In genomic region chr6:69735029-69735428, GRCh38 we compare ENCODE assay signal across 21 cellular contexts.
"Had no signal": no experiment of that assay in that cellular context is flagged by ENCODE, and none has a peak within 500 bp of the region (broad histone marks: within the 10 kb centered on the region; RNA-seq: fewer than 3 reads in every experiment).

No MANE protein-coding gene starts in this region.

- DNase-seq: activated CD4-positive, alpha-beta T cell treated with anti-CD3 and anti-CD28 coated beads, Interleukin-2, amount 10 ng/mL, durations not matched to agents 24 days and 14 days; activated CD8-positive, alpha-beta T cell treated with anti-CD3 and anti-CD28 coated beads, Interleukin-2, amount 10 ng/mL, durations not matched to agents 7 days and 5 days; activated naive CD4-positive, alpha-beta T cell treated with Interleukin-2 at 50 U/mL for 16 hours; activated T-cell treated with anti-CD3 and anti-CD28 coated beads, Interleukin-2, amount 50 U/mL, for 24 hours; dermis blood vessel endothelial cell; effector memory CD4-positive, alpha-beta T cell; islet precursor cell; left ventricle myocardium inferior; right lobe of liver; small intestine; stimulated activated CD4-positive, alpha-beta T cell treated with anti-CD3 and anti-CD28 coated beads, Interleukin-15, amount 100 ng/mL, for 24 hours; stimulated activated CD4-positive, alpha-beta T cell treated with anti-CD3 and anti-CD28 coated beads, Interleukin-2, amount 100 ng/mL, for 48 hours; T-cell; transverse colon; uterus had no signal

- H3K27ac Mint-ChIP-seq: activated CD4-positive, alpha-beta T cell treated with anti-CD3 and anti-CD28 coated beads, Interleukin-2, amount 10 ng/mL, durations not matched to agents 24 days and 14 days; activated CD8-positive, alpha-beta T cell treated with anti-CD3 and anti-CD28 coated beads, Interleukin-2, amount 10 ng/mL, durations not matched to agents 7 days and 5 days; activated T-cell treated with anti-CD3 and anti-CD28 coated beads, Interleukin-2, amount 50 U/mL, for 24 hours; activated T-helper 2 cell treated with anti-CD3 and anti-CD28 coated beads, Interferon-gamma antibody, Interleukin-2, Interleukin-4, amounts not matched to agents 10 μg/mL and 5 μg/mL and 100 μg/mL, durations not matched to agents 14 hours and 24 hours and 36 hours had no signal

- H3K9me3 ChIP-seq: ascending aorta, left ventricle myocardium inferior, right lobe of liver, suprapubic skin, transverse colon, uterus had no signal

- H3K4me1 Mint-ChIP-seq: activated CD4-positive, alpha-beta T cell treated with anti-CD3 and anti-CD28 coated beads, Interleukin-2, amount 10 ng/mL, durations not matched to agents 24 days and 14 days had no signal

- H3K9me3 Mint-ChIP-seq: activated CD4-positive, alpha-beta T cell treated with anti-CD3 and anti-CD28 coated beads, Interleukin-2, amount 10 ng/mL, durations not matched to agents 24 days and 14 days; activated T-cell treated with anti-CD3 and anti-CD28 coated beads, Interleukin-2, amount 50 U/mL, for 24 hours; activated T-helper 2 cell treated with anti-CD3 and anti-CD28 coated beads, Interferon-gamma antibody, Interleukin-2, Interleukin-4, amounts not matched to agents 10 μg/mL and 5 μg/mL and 100 μg/mL, durations not matched to agents 14 hours and 24 hours and 36 hours; neural crest cell; stimulated activated naive CD8-positive, alpha-beta T cell treated with anti-CD3 and anti-CD28 coated beads, Interleukin-15, Interleukin-2, amounts not matched to agents 100 ng/mL and 50 ng/mL, for 24 hours; T-cell had no signal

- H3K27me3 ChIP-seq: ascending aorta, hepatocyte, right lobe of liver, suprapubic skin, transverse colon, uterus had no signal

- H3K4me3 ChIP-seq: ascending aorta, hepatocyte, left ventricle myocardium inferior, right lobe of liver, suprapubic skin, transverse colon, uterus had no signal

- H3K4me1 ChIP-seq: ascending aorta, left ventricle myocardium inferior, suprapubic skin, transverse colon, uterus had no signal

- H3K36me3 ChIP-seq: ascending aorta, left ventricle myocardium inferior, uterus had no signal

- H3K4me3 Mint-ChIP-seq: activated CD4-positive, alpha-beta T cell treated with anti-CD3 and anti-CD28 coated beads, Interleukin-2, amount 10 ng/mL, durations not matched to agents 24 days and 14 days; activated CD8-positive, alpha-beta T cell treated with anti-CD3 and anti-CD28 coated beads, Interleukin-2, amount 10 ng/mL, durations not matched to agents 7 days and 5 days; activated T-cell treated with anti-CD3 and anti-CD28 coated beads, Interleukin-2, amount 50 U/mL, for 24 hours; neural crest cell; stimulated activated naive CD8-positive, alpha-beta T cell treated with anti-CD3 and anti-CD28 coated beads, Interleukin-15, Interleukin-2, amounts not matched to agents 100 ng/mL and 50 ng/mL, for 24 hours; T-cell had no signal

- ATAC-seq: activated CD8-positive, alpha-beta T cell treated with anti-CD3 and anti-CD28 coated beads, Interleukin-2, amount 10 ng/mL, durations not matched to agents 7 days and 5 days; right lobe of liver; T-cell had no signal

- H3K27me3 Mint-ChIP-seq: activated CD4-positive, alpha-beta T cell treated with anti-CD3 and anti-CD28 coated beads, Interleukin-2, amount 10 ng/mL, durations not matched to agents 24 days and 14 days; activated T-cell treated with anti-CD3 and anti-CD28 coated beads, Interleukin-2, amount 50 U/mL, for 24 hours; stimulated activated naive CD8-positive, alpha-beta T cell treated with anti-CD3 and anti-CD28 coated beads, Interleukin-15, Interleukin-2, amounts not matched to agents 100 ng/mL and 50 ng/mL, for 24 hours; T-cell had no signal
